23 cellular contexts compared by ENCODE assay signal in the genomic region with DNA sequence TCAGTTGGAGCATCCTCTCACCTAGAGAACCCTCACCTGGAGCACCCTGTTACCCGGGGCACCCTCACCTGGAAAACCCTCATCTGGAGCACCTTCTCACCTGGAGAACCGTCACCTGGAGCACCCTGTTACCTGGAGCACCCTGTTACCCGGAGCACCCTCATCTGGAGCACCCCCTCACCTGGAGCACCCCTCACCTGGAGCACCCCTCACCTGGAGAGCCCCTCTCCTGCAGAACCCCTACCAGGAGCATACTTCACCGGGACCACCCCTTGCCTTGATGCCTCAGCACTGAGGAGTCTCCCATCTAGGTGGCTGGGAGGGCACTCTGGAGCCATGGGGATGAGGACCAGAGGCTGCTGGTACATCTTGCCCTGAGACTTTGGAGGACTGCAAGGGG. TPM values are rescaled to one million over a fixed set of nuclear protein-coding genes. Genes with fewer than 3 reads are reported as not detected.
"Had no signal": no experiment of that assay in that cellular context is flagged by ENCODE, and none has a peak within 500 bp of the region (broad histone marks: within the 10 kb centered on the region; RNA-seq: fewer than 3 reads in every experiment).

No MANE protein-coding gene starts in this region.

- H3K36me3 ChIP-seq: ascending aorta, breast epithelium, esophagus squamous epithelium, sigmoid colon, stomach, upper lobe of left lung had no signal

- FAIRE-seq: endothelial cell of umbilical vein had no signal

- ATAC-seq: activated T-cell treated with anti-CD3 and anti-CD28 coated beads, Interleukin-2, amount 50 U/mL, for 72 hours; left cardiac atrium; naive thymus-derived CD8-positive, alpha-beta T cell; stimulated activated effector memory CD8-positive, alpha-beta T cell treated with anti-CD3 and anti-CD28 coated beads, Interleukin-12 subunit alpha, Interleukin-12 subunit beta, amount 100 ng/mL, for 72 hours; T-helper 17 cell had no signal

- H3K9me3 ChIP-seq: ascending aorta, breast epithelium, esophagus squamous epithelium, sigmoid colon, stomach, testis, upper lobe of left lung had no signal

- DNase-seq: activated CD4-positive, alpha-beta T cell treated with anti-CD3 and anti-CD28 coated beads, Interleukin-2, amount 50 U/mL, for 1 hour; activated CD4-positive, CD25-positive, alpha-beta regulatory T cell treated with anti-CD3 and anti-CD28 coated beads, Interleukin-2, amount 50 U/mL, for 72 hours; activated CD8-positive, alpha-beta memory T cell treated with anti-CD3 and anti-CD28 coated beads for 24 hours; activated CD8-positive, alpha-beta memory T cell treated with anti-CD3 and anti-CD28 coated beads, Interleukin-2, amount 50 U/mL, for 48 hours; activated effector memory CD4-positive, alpha-beta T cell treated with anti-CD3 and anti-CD28 coated beads, Interleukin-2, amount 50 U/mL, for 16 hours; activated naive CD4-positive, alpha-beta T cell treated with anti-CD3 and anti-CD28 coated beads, Interleukin-2, amount 50 U/mL, for 16 hours; activated T-cell treated with anti-CD3 and anti-CD28 coated beads, Interleukin-2, amount 50 U/mL, for 72 hours; effector CD8-positive, alpha-beta T cell; esophagus squamous epithelium; immature natural killer cell; left cardiac atrium; naive thymus-derived CD8-positive, alpha-beta T cell; sigmoid colon; stimulated activated CD4-positive, alpha-beta T cell treated with anti-CD3 and anti-CD28 coated beads, Interleukin-4, amount 100 ng/mL, for 24 hours; stomach; T-helper 17 cell had no signal

- H3K27ac ChIP-seq: ascending aorta, breast epithelium, esophagus squamous epithelium, sigmoid colon, stomach, testis, upper lobe of left lung had no signal

- H3K27me3 ChIP-seq: testis had no signal

- H3K4me3 ChIP-seq: ascending aorta, breast epithelium, esophagus squamous epithelium, sigmoid colon, stomach, testis, upper lobe of left lung had no signal

RNA-seq across cellular contexts. Expression of a gene that starts 3.4 kb away (rescaled TPM):
- total RNA-seq: ascending aorta, mesenteric fat pad had no signal
